Comparison of ENCODE assay signal across 20 cellular contexts in genomic region chr5:95970359-95970704, GRCh38.
"Had no signal": no experiment of that assay in that cellular context is flagged by ENCODE, and none has a peak within 500 bp of the region (broad histone marks: within the 10 kb centered on the region; RNA-seq: fewer than 3 reads in every experiment).

No MANE protein-coding gene starts in this region.

- H3K27me3 ChIP-seq: colonic mucosa, heart left ventricle, left lung, thyroid gland had no signal

- ATAC-seq: heart left ventricle; mucosa of descending colon; natural killer cell treated with Interleukin-12 subunit alpha and Interleukin-12 subunit beta and Interleukin-15 and Interleukin-18, amount 100 ng/mL, for 72 hours; sciatic nerve; stimulated activated naive CD8-positive, alpha-beta T cell treated with anti-CD3 and anti-CD28 coated beads, Interleukin-15, amount 100 ng/mL, for 72 hours had no signal

- H3K9me3 ChIP-seq: colonic mucosa, left lung, mucosa of descending colon, thyroid gland had no signal

- H2AFZ ChIP-seq: parathyroid adenoma had no signal

- H3K36me3 ChIP-seq: colonic mucosa, heart left ventricle, left lung, thyroid gland had no signal

- FAIRE-seq: endometrium, frontal cortex had no signal

- H3K4me3 ChIP-seq: colonic mucosa, heart left ventricle, left lung, mucosa of descending colon, thyroid gland had no signal

- H3K79me2 ChIP-seq: parathyroid adenoma had no signal

- DNase-seq: colonic mucosa; effector memory CD4-positive, alpha-beta T cell; erythroblast; heart left ventricle; hippocampal formation; left cardiac atrium; left lung; mucosa of descending colon; naive B cell; stimulated activated CD4-positive, alpha-beta T cell treated with anti-CD3 and anti-CD28 coated beads, Interleukin-15, amount 100 ng/mL, for 24 hours; stimulated activated CD4-positive, alpha-beta T cell treated with anti-CD3 and anti-CD28 coated beads, Interleukin-4, amount 100 ng/mL, for 1 hour; stimulated activated CD8-positive, alpha-beta memory T cell treated with anti-CD3 and anti-CD28 coated beads, Interleukin-4, amount 100 ng/mL, for 48 hours; stimulated activated naive CD4-positive, alpha-beta T cell; stimulated activated naive CD8-positive, alpha-beta T cell treated with anti-CD3 and anti-CD28 coated beads, Interleukin-15, amount 100 ng/mL, for 72 hours; thyroid gland had no signal

- H3K27ac ChIP-seq: colonic mucosa, heart left ventricle, parathyroid adenoma, thyroid gland had no signal

- H3K9ac ChIP-seq: parathyroid adenoma had no signal

- H3K4me1 ChIP-seq: parathyroid adenoma, thyroid gland had no signal
